8 cellular contexts compared by ENCODE assay signal in the genomic region with DNA sequence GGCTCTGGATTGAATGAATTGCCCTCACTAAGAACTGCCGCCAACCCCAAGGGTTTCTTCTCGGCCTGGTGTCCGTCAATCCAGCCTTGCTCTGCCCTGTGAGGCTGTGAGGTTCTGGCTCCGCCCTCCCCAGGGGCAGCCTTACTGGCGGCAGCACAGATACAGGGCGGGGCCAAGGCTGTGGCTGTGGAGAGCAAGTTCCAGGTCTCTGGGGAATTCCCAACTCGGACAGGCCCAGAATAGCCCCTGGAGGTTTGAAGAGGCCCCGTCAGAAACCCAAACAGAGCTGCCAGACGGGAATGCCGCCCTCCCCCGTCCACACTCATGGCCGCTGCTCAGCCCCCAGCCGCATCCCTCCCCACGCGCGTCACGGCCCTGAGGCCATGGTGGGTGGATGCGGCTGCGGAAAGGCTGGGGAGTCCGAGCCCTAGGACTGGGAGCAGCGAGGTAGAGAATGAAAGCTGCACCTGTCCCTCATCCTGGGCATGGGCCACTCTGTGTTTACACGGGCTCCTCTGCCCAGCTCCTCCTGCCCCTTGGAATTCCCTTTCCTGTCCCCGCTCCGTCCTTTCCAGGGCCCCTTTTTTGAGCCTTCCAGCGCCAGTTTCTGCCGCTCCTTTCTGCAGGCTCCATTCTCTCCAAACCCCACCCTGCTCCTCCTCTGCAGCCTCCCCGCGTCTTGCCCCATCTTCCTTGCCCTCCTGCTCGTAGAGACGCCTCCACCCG. TPM values are rescaled to one million over a fixed set of nuclear protein-coding genes. Genes with fewer than 3 reads are reported as not detected.
DNase-seq lines count a peak whose midpoint lies in the region; ATAC-seq and TF ChIP-seq lines count a peak whose summit lies in the region.

No MANE protein-coding gene starts in this region.

- H3K4me1 ChIP-seq in iPS DF 6.9 (ENCODE audit: control insufficient read depth, insufficient read depth, low read length): peaks cover 18% of the 10 kb centered on the region

- ATAC-seq in GM21381 (IDR thresholded peaks at IDR 0.05; ENCODE audit: unreplicated experiment): no peak

- intact Hi-C loops in Calu3 (cut with micrococcal nuclease; ENCODE audit: unreplicated experiment): loop anchor here (10.0 kb wide), 1 partner anchor 107 kb away; no protein-coding TSS in a partner anchor

- H3K27ac ChIP-seq in iPS DF 6.9 (ENCODE audit: low read length): no peak overlapping the region

- peaks cover 32% of the 10 kb centered on the region for H3K4me1 Mint-ChIP-seq in Calu3 (ENCODE audit: low read depth, unreplicated experiment)

- H3K27me3 ChIP-seq in H7 (ENCODE audit: control insufficient read depth, insufficient read depth, low read length) (peaks cover 2% of the 10 kb centered on the region; the same call in 1 of the 2 replicates), iPS DF 6.9 (ENCODE audit: control insufficient read depth, insufficient read depth, low read length) (no peaks in the 10 kb centered on the region)

- WGBS in iPS DF 6.9 (ENCODE audit: insufficient coverage, insufficient read length): no CpG with 5 or more reads among the region's 31 CpGs

- no peak for TF ChIP-seq CTCF in Calu3 (IDR thresholded peaks at IDR 0.05; ENCODE audit: unreplicated experiment)

- no peaks in the 10 kb centered on the region for H3K9me3 Mint-ChIP-seq in Calu3 (ENCODE audit: low read depth, unreplicated experiment)

- no TSS peak for BruUV-seq in Calu3 (replicated peaks; lab: Mats Ljungman, UMichigan)

- H3K4me3 Mint-ChIP-seq in Calu3 (ENCODE audit: low read depth, unreplicated experiment): peak overlapping the region; percentile 81

- no peaks in the 10 kb centered on the region for H3K9me3 ChIP-seq in iPS DF 6.9 (ENCODE audit: control insufficient read depth, insufficient read depth, low read length)

- peaks cover 8% of the 10 kb centered on the region for H3K36me3 ChIP-seq in H7 (replicated peaks; ENCODE audit: control insufficient read depth, insufficient read depth, low read length)
- peaks cover 16% of the 10 kb centered on the region for H3K36me3 ChIP-seq in iPS DF 6.9 (ENCODE audit: control insufficient read depth, insufficient read depth, low read length)

- peaks cover 85% of the 10 kb centered on the region for H3K36me3 Mint-ChIP-seq in Calu3 (ENCODE audit: insufficient read depth, unreplicated experiment)

- in situ Hi-C loops in T47D (cut with HindIII; ENCODE audit: low pct_unique_long_range_greater_than_20kb, low sequenced_read_pairs): no loop called here

- peak; percentile 98 for DNase-seq in Calu3
- peak; percentile 96 for DNase-seq in H7
- DNase-seq in NCI-H146 (lab: John Stamatoyannopoulos, UW): peak; percentile 93
- DNase-seq in T-helper 22 cell (ENCODE audit: low read depth): peak; percentile 66
- DNase-seq in T47D (ENCODE audit: low read depth in 1 of 2, low spot score in 1 of 2): peak; percentile 97 to 98
- DNase-seq in iPS DF 6.9 (ENCODE audit: low read depth, low spot score): peak; percentile 95
- peak; percentile 94 for DNase-seq in renal cortical epithelial cell (ENCODE audit: low read depth)

- H3K27me3 Mint-ChIP-seq in Calu3 (ENCODE audit: unreplicated experiment): peaks cover 39% of the 10 kb centered on the region

- CTCF ChIA-PET in Calu3 (lab: Charles Lee): interaction anchor here (0.5 to 0.9 kb wide), 7 partner anchors 10 to 823 kb away, joined by 3 to 6 read pairs (median 4); a partner anchor contains a TSS

- H3K4me3 ChIP-seq in H7 (ENCODE audit: insufficient read depth, low read depth, low read length): peak overlapping the region; percentile 82
- peak overlapping the region; percentile 66; the same call in 1 of the 2 replicates for H3K4me3 ChIP-seq in iPS DF 6.9 (ENCODE audit: low read length)

- H3K27ac Mint-ChIP-seq in Calu3 (ENCODE audit: unreplicated experiment): peak overlapping the region; percentile 28

RNA-seq across cellular contexts. Expression of a gene that starts 0.7 kb away (rescaled TPM):
- total RNA-seq in Calu3 (2022): 0.78 and 1.8 TPM in 2 replicates
- total RNA-seq in H7 (2014; rRNA removed; shearing (Covaris generic)): 1.8 and 5.6 TPM in 2 replicates
- 0.25 and 0.35 TPM in 2 replicates for total RNA-seq in renal cortical epithelial cell

RNA-seq across cellular contexts. Expression of a gene that starts 4.6 kb away (rescaled TPM):
- total RNA-seq in Calu3 (2022) (30.4 and 32.0 TPM in 2 replicates), renal cortical epithelial cell (17.7 and 19.6 TPM in 2 replicates)
- 62.1 and 67.1 TPM in 2 replicates for total RNA-seq in H7 (2014; rRNA removed; shearing (Covaris generic))

RNA-seq across cellular contexts. Expression of a gene that starts 5.0 kb away (rescaled TPM):
- total RNA-seq in Calu3 (2022): 230 and 257 TPM in 2 replicates
- 496 and 509 TPM in 2 replicates for total RNA-seq in H7 (2014; rRNA removed; shearing (Covaris generic))
- 159 and 161 TPM in 2 replicates for total RNA-seq in renal cortical epithelial cell

RNA-seq across cellular contexts. Expression of a gene that starts 8.9 kb away (rescaled TPM):
- total RNA-seq in Calu3 (2022) (164 and 215 TPM in 2 replicates), renal cortical epithelial cell (431 and 491 TPM in 2 replicates)
- 7.0 and 22.0 TPM in 2 replicates for total RNA-seq in H7 (2014; rRNA removed; shearing (Covaris generic))

RNA-seq across cellular contexts. Expression of a gene that starts 20.8 kb away (rescaled TPM):
- total RNA-seq in Calu3 (2022) (130 and 134 TPM in 2 replicates), renal cortical epithelial cell (14.0 and 29.5 TPM in 2 replicates)
- total RNA-seq in H7 (2014; rRNA removed; shearing (Covaris generic)): 202 and 205 TPM in 2 replicates
